Comparison of ENCODE assay signal across 8 cellular contexts in the genomic region with DNA sequence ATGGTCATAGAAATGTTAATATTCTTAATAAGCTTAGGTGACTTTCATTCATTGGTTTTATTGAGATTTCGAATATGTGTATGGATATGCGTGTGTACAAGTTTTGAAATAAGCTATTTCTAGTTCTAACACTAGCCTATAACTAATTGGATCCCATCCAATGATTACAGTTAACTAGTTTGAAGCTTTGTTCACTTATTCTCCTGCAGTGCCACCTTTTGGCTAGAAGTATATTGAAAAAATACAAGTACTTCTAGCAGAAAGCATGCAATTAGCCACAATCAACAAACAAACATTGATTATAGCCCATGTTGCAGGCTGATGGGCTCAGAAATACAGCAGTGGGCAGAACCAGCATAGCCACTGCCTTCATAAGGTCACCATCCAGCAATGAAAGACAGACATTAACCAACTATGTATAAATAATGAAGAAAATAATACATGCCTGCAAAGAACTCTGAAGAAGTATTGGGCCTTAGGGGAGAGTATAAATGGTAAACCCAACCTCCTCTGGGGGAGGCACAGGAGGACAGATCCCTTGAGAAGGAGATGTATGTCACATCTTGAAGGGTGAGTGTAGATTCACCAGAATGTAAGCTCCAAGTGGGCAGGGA. TPM values are rescaled to one million over a fixed set of nuclear protein-coding genes. Genes with fewer than 3 reads are reported as not detected.
DNase-seq lines count a peak whose midpoint lies in the region.

No MANE protein-coding gene starts in this region.

- H3K9me3 ChIP-seq in adipocyte (ENCODE audit: control insufficient read depth, low read length) = no peaks in the 10 kb centered on the region

- DNase-seq in GDM1 (lab: John Stamatoyannopoulos, UW) = peak; percentile 2
- DNase-seq in MV-4-11 (lab: John Stamatoyannopoulos, UW) = peak; percentile 61
- DNase-seq in adipocyte (ENCODE audit: low read depth) = peak; percentile 86
- peak; percentile 75 for DNase-seq in left kidney (ENCODE audit: low read depth, low spot score)
- no peak for DNase-seq in germinal center (ENCODE audit: low spot score)
- no peak for DNase-seq in T-helper 2 cell treated with Interferon-gamma antibody and Interleukin-4, amounts not matched to agents 5 μg/mL and 100 μg/mL, for 36 hours (ENCODE audit: low spot score)
- no peak for DNase-seq in activated effector memory CD4-positive, alpha-beta T cell treated with anti-CD3 and anti-CD28 coated beads, Interleukin-2, amount 50 U/mL, for 16 hours
- no peak for DNase-seq in mucosa of gallbladder (ENCODE audit: low spot score)

- H3K4me3 Mint-ChIP-seq in T-helper 2 cell treated with Interferon-gamma antibody and Interleukin-4, amounts not matched to agents 5 μg/mL and 100 μg/mL, for 36 hours = no peak overlapping the region

- no peaks in the 10 kb centered on the region for H3K36me3 Mint-ChIP-seq in T-helper 2 cell treated with Interferon-gamma antibody and Interleukin-4, amounts not matched to agents 5 μg/mL and 100 μg/mL, for 36 hours (ENCODE audit: low read depth)

- peaks cover 14% of the 10 kb centered on the region for H3K4me1 ChIP-seq in adipocyte (ENCODE audit: control insufficient read depth, insufficient read depth, low read length)

- no peaks in the 10 kb centered on the region for H3K9me3 Mint-ChIP-seq in T-helper 2 cell treated with Interferon-gamma antibody and Interleukin-4, amounts not matched to agents 5 μg/mL and 100 μg/mL, for 36 hours

- H3K9ac ChIP-seq in adipocyte (ENCODE audit: low read length) = no peak overlapping the region

- no peaks in the 10 kb centered on the region for H3K36me3 ChIP-seq in adipocyte (ENCODE audit: control insufficient read depth, insufficient read depth, low read length, severe bottlenecking)

- H3K27ac Mint-ChIP-seq in T-helper 2 cell treated with Interferon-gamma antibody and Interleukin-4, amounts not matched to agents 5 μg/mL and 100 μg/mL, for 36 hours = no peak overlapping the region

- peaks cover 28% of the 10 kb centered on the region for H3K27me3 Mint-ChIP-seq in T-helper 2 cell treated with Interferon-gamma antibody and Interleukin-4, amounts not matched to agents 5 μg/mL and 100 μg/mL, for 36 hours (ENCODE audit: low read depth)

- H3K4me3 ChIP-seq in adipocyte (ENCODE audit: low read length) = no peak overlapping the region

- H3K27me3 ChIP-seq in adipocyte (replicated peaks; ENCODE audit: control insufficient read depth, insufficient read depth, low read length) = peaks cover 33% of the 10 kb centered on the region

- H3K4me1 Mint-ChIP-seq in T-helper 2 cell treated with Interferon-gamma antibody and Interleukin-4, amounts not matched to agents 5 μg/mL and 100 μg/mL, for 36 hours (ENCODE audit: low read depth) = no peaks in the 10 kb centered on the region

RNA-seq across cellular contexts. Expression of gene PIEZO2, which starts 5.1 kb away (rescaled TPM):
- total RNA-seq in mucosa of gallbladder = 1.5 TPM

Comparison
In these comparisons a context has a peak if more than half of its experiments do, and no peak if none do; other contexts are left out.
1. DNase-seq: peak in GDM1 (single experiment), MV-4-11 (single experiment), adipocyte (single experiment) and left kidney (single experiment); none in germinal center (single experiment), T-helper 2 cell treated with Interferon-gamma antibody and Interleukin-4, amounts not matched to agents 5 μg/mL and 100 μg/mL, for 36 hours (single experiment), activated effector memory CD4-positive, alpha-beta T cell treated with anti-CD3 and anti-CD28 coated beads, Interleukin-2, amount 50 U/mL, for 16 hours (single experiment) and mucosa of gallbladder (single experiment).